ENCODE assay signal across 28 cellular contexts in the genomic region with DNA sequence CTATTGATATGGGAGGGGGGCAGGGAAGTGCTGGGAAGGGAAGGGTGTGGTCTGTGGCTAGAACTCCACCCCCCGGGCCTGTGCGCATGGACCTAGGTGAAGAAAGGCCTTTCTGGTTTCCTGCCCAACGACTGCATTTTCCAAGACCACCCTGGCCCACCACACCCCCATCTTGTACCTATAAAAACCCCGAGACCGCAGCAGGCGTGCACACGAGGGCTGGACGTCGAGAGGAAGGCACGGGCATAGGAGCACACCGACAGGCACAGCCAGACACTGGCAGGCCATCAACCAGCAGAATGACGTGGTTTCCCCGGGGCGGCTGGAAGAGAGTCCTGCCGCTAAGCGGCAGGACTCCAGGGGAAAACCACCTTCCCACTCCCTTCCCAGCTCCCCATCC.
"Had no signal": no experiment of that assay in that cellular context is flagged by ENCODE, and none has a peak within 500 bp of the region (broad histone marks: within the 10 kb centered on the region; RNA-seq: fewer than 3 reads in every experiment).

No MANE protein-coding gene starts in this region.

- H3K4me3 Mint-ChIP-seq: activated CD4-positive, alpha-beta memory T cell treated with anti-CD3 and anti-CD28 coated beads for 36 hours; activated CD4-positive, alpha-beta T cell treated with anti-CD3 and anti-CD28 coated beads for 36 hours; activated CD4-positive, alpha-beta T cell treated with anti-CD3 and anti-CD28 coated beads, Interleukin-2, amount 10 ng/mL, durations not matched to agents 24 days and 14 days; activated CD8-positive, alpha-beta memory T cell treated with anti-CD3 and anti-CD28 coated beads, Interleukin-2, amount 10 ng/mL, durations not matched to agents 7 days and 5 days; activated CD8-positive, alpha-beta T cell treated with anti-CD3 and anti-CD28 coated beads, Interleukin-2, amount 10 ng/mL, durations not matched to agents 7 days and 5 days; activated naive CD4-positive, alpha-beta T cell treated with anti-CD3 and anti-CD28 coated beads, Interleukin-2, amount 10 ng/mL, durations not matched to agents 7 days and 5 days; activated naive CD8-positive, alpha-beta T cell treated with anti-CD3 and anti-CD28 coated beads, Interleukin-2, amount 10 ng/mL, durations not matched to agents 7 days and 5 days; activated T-helper 1 cell treated with anti-CD3 and anti-CD28 coated beads, Interleukin-12 subunit alpha, Interleukin-12 subunit beta, Interleukin-2, Interleukin-4 antibody, amounts not matched to agents 30 ng/mL and 10 ng/mL and 1 ng/mL, durations not matched to agents 14 hours and 24 hours and 36 hours; central memory CD8-positive, alpha-beta T cell; effector memory CD8-positive, alpha-beta T cell had no signal

- H3K36me3 Mint-ChIP-seq: activated CD4-positive, alpha-beta memory T cell treated with anti-CD3 and anti-CD28 coated beads for 36 hours; activated CD8-positive, alpha-beta memory T cell treated with anti-CD3 and anti-CD28 coated beads, Interleukin-2, amount 10 ng/mL, durations not matched to agents 7 days and 5 days; activated naive CD4-positive, alpha-beta T cell treated with anti-CD3 and anti-CD28 coated beads, Interleukin-2, amount 10 ng/mL, durations not matched to agents 7 days and 5 days; activated naive CD8-positive, alpha-beta T cell treated with anti-CD3 and anti-CD28 coated beads, Interleukin-2, amount 10 ng/mL, durations not matched to agents 7 days and 5 days had no signal

- H3K4me1 ChIP-seq: esophagus squamous epithelium had no signal

- H3K27ac Mint-ChIP-seq: activated CD4-positive, alpha-beta memory T cell treated with anti-CD3 and anti-CD28 coated beads for 36 hours; activated CD4-positive, alpha-beta T cell treated with anti-CD3 and anti-CD28 coated beads for 36 hours; activated CD4-positive, alpha-beta T cell treated with anti-CD3 and anti-CD28 coated beads, Interleukin-2, amount 10 ng/mL, durations not matched to agents 24 days and 14 days; activated CD8-positive, alpha-beta memory T cell treated with anti-CD3 and anti-CD28 coated beads, Interleukin-2, amount 10 ng/mL, durations not matched to agents 7 days and 5 days; activated CD8-positive, alpha-beta T cell treated with anti-CD3 and anti-CD28 coated beads, Interleukin-2, amount 10 ng/mL, durations not matched to agents 7 days and 5 days; activated naive CD4-positive, alpha-beta T cell treated with anti-CD3 and anti-CD28 coated beads, Interleukin-2, amount 10 ng/mL, durations not matched to agents 7 days and 5 days; activated naive CD4-positive, alpha-beta T cell treated with anti-CD3 and anti-CD28 coated beads, Interleukin-2, amount 50 U/mL, for 72 hours; activated naive CD8-positive, alpha-beta T cell treated with anti-CD3 and anti-CD28 coated beads, Interleukin-2, amount 10 ng/mL, durations not matched to agents 7 days and 5 days; activated T-helper 1 cell treated with anti-CD3 and anti-CD28 coated beads, Interleukin-12 subunit alpha, Interleukin-12 subunit beta, Interleukin-2, Interleukin-4 antibody, amounts not matched to agents 30 ng/mL and 10 ng/mL and 1 ng/mL, durations not matched to agents 14 hours and 24 hours and 36 hours; activated T-helper 2 cell treated with anti-CD3 and anti-CD28 coated beads, Interferon-gamma antibody, Interleukin-2, Interleukin-4, amounts not matched to agents 10 μg/mL and 5 μg/mL and 100 μg/mL, durations not matched to agents 14 hours and 24 hours and 36 hours; effector memory CD8-positive, alpha-beta T cell had no signal

- DNase-seq: activated CD4-positive, alpha-beta memory T cell treated with anti-CD3 and anti-CD28 coated beads for 36 hours; activated CD4-positive, alpha-beta T cell treated with anti-CD3 and anti-CD28 coated beads for 36 hours; activated CD4-positive, alpha-beta T cell treated with anti-CD3 and anti-CD28 coated beads, Interleukin-2, amount 10 ng/mL, durations not matched to agents 24 days and 14 days; activated CD4-positive, CD25-positive, alpha-beta regulatory T cell; activated CD4-positive, CD25-positive, alpha-beta regulatory T cell treated with anti-CD3 and anti-CD28 coated beads, Interleukin-2, amount 50 U/mL, for 72 hours; activated CD8-positive, alpha-beta memory T cell treated with anti-CD3 and anti-CD28 coated beads, Interleukin-2, amount 10 ng/mL, durations not matched to agents 7 days and 5 days; activated CD8-positive, alpha-beta memory T cell treated with anti-CD3 and anti-CD28 coated beads, Interleukin-2, amount 50 U/mL, for 4 hours; activated CD8-positive, alpha-beta T cell treated with anti-CD3 and anti-CD28 coated beads, Interleukin-2, amount 10 ng/mL, durations not matched to agents 7 days and 5 days; activated gamma-delta T cell; activated naive CD4-positive, alpha-beta T cell; activated naive CD4-positive, alpha-beta T cell treated with anti-CD3 and anti-CD28 coated beads, Interleukin-2, amount 10 ng/mL, durations not matched to agents 7 days and 5 days; activated naive CD8-positive, alpha-beta T cell treated with anti-CD3 and anti-CD28 coated beads, Interleukin-2, amount 10 ng/mL, durations not matched to agents 7 days and 5 days; activated T-cell treated with anti-CD3 and anti-CD28 coated beads, Interleukin-2, amount 50 U/mL, for 1 hour; activated T-cell treated with anti-CD3 and anti-CD28 coated beads, Interleukin-2, amount 50 U/mL, for 48 hours; amniotic stem cell; anterior cingulate cortex; brain microvascular endothelial cell; cortex of kidney; dermis blood vessel endothelial cell; effector CD4-positive, alpha-beta T cell; effector memory CD8-positive, alpha-beta T cell; esophagus squamous epithelium; T-helper 2 cell had no signal

- H3K36me3 ChIP-seq: brain microvascular endothelial cell, esophagus squamous epithelium had no signal

- H3K27ac ChIP-seq: brain microvascular endothelial cell, epithelial cell of prostate, esophagus squamous epithelium had no signal

- H3K27me3 ChIP-seq: brain microvascular endothelial cell, esophagus squamous epithelium had no signal

- H3K4me1 Mint-ChIP-seq: activated CD4-positive, alpha-beta T cell treated with anti-CD3 and anti-CD28 coated beads for 36 hours; activated CD4-positive, alpha-beta T cell treated with anti-CD3 and anti-CD28 coated beads, Interleukin-2, amount 10 ng/mL, durations not matched to agents 24 days and 14 days; activated CD8-positive, alpha-beta memory T cell treated with anti-CD3 and anti-CD28 coated beads, Interleukin-2, amount 10 ng/mL, durations not matched to agents 7 days and 5 days; activated naive CD4-positive, alpha-beta T cell treated with anti-CD3 and anti-CD28 coated beads, Interleukin-2, amount 10 ng/mL, durations not matched to agents 7 days and 5 days; activated naive CD8-positive, alpha-beta T cell treated with anti-CD3 and anti-CD28 coated beads, Interleukin-2, amount 10 ng/mL, durations not matched to agents 7 days and 5 days; central memory CD8-positive, alpha-beta T cell had no signal

- H3K4me3 ChIP-seq: esophagus squamous epithelium had no signal

- ATAC-seq: activated CD4-positive, alpha-beta T cell treated with anti-CD3 and anti-CD28 coated beads for 36 hours; activated CD8-positive, alpha-beta memory T cell treated with anti-CD3 and anti-CD28 coated beads, Interleukin-2, amount 10 ng/mL, durations not matched to agents 7 days and 5 days; activated CD8-positive, alpha-beta T cell treated with anti-CD3 and anti-CD28 coated beads, Interleukin-2, amount 10 ng/mL, durations not matched to agents 7 days and 5 days; activated naive CD4-positive, alpha-beta T cell treated with anti-CD3 and anti-CD28 coated beads, Interleukin-2, amount 50 U/mL, for 72 hours; effector memory CD8-positive, alpha-beta T cell had no signal

- H3K27me3 Mint-ChIP-seq: activated CD4-positive, alpha-beta memory T cell treated with anti-CD3 and anti-CD28 coated beads for 36 hours; activated CD4-positive, alpha-beta T cell treated with anti-CD3 and anti-CD28 coated beads for 36 hours; activated CD4-positive, alpha-beta T cell treated with anti-CD3 and anti-CD28 coated beads, Interleukin-2, amount 10 ng/mL, durations not matched to agents 24 days and 14 days; activated CD8-positive, alpha-beta memory T cell treated with anti-CD3 and anti-CD28 coated beads, Interleukin-2, amount 10 ng/mL, durations not matched to agents 7 days and 5 days; activated naive CD4-positive, alpha-beta T cell treated with anti-CD3 and anti-CD28 coated beads, Interleukin-2, amount 10 ng/mL, durations not matched to agents 7 days and 5 days; activated naive CD8-positive, alpha-beta T cell treated with anti-CD3 and anti-CD28 coated beads, Interleukin-2, amount 10 ng/mL, durations not matched to agents 7 days and 5 days; central memory CD8-positive, alpha-beta T cell; effector memory CD8-positive, alpha-beta T cell had no signal

- H3K9me3 ChIP-seq: esophagus squamous epithelium had no signal
